Comparison of ENCODE assay signal across 10 cellular contexts in the genomic region with DNA sequence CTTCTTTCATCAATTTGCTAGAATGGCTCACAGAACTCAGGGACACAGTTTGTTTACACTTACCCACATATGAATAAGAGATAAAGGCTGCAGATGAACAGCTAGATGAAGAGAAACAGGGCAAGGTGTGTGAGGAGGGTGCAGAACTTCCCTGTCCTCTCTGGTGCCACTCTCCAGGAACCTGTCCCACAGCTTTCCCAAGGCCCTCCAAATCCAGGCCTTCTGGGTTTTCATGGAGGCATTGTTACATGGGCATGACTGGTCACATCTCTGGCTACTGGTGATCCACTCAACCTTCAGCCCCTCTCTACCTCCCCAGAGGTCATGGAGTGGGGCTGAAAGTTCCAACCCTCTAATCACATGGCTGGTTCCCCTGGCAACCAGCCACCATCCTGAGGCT.
DNase-seq lines count a peak whose midpoint lies in the region; ATAC-seq and TF ChIP-seq lines count a peak whose summit lies in the region.
"Had no signal": no experiment of that assay in that cellular context is flagged by ENCODE, and none has a peak within 500 bp of the region (broad histone marks: within the 10 kb centered on the region; RNA-seq: fewer than 3 reads in every experiment).

No MANE protein-coding gene starts in this region.

- no peak for DNase-seq in heart right ventricle
- no peak for DNase-seq in left ventricle myocardium superior
- no peak for DNase-seq in psoas muscle
- no peak for DNase-seq in vagina (ENCODE audit: extremely low spot score in 2 of 2)
- no peak for DNase-seq in activated naive CD4-positive, alpha-beta T cell (lab: John Stamatoyannopoulos, UW)
- DNase-seq in activated CD4-positive, CD25-positive, alpha-beta regulatory T cell (lab: John Stamatoyannopoulos, UW) = no peak
- DNase-seq in COR-L47 (lab: John Stamatoyannopoulos, UW) = no peak
- DNase-seq: NCI-H2029 had no signal

- H3K4me3 ChIP-seq in heart right ventricle = no peak overlapping the region
- no peak overlapping the region for H3K4me3 ChIP-seq in gastroesophageal sphincter
- H3K4me3 ChIP-seq in psoas muscle = peak overlapping the region; percentile 34
- H3K4me3 ChIP-seq in vagina = no peak overlapping the region

- no peak for ATAC-seq in heart right ventricle
- ATAC-seq in left ventricle myocardium superior = no peak
- ATAC-seq in gastroesophageal sphincter = no peak
- peak in 1 of 4 donors; percentile 7 for ATAC-seq in psoas muscle
- ATAC-seq: activated CD4-positive, CD25-positive, alpha-beta regulatory T cell treated with anti-CD3 and anti-CD28 coated beads, Interleukin-2, amount 50 U/mL, for 24 hours had no signal

- no peak for TF ChIP-seq CTCF in heart right ventricle (IDR thresholded peaks at IDR 0.05)
- TF ChIP-seq CTCF in gastroesophageal sphincter (IDR thresholded peaks at IDR 0.05) = no peak
- TF ChIP-seq CTCF in psoas muscle (IDR thresholded peaks at IDR 0.05) = no peak
- TF ChIP-seq CTCF in vagina (IDR thresholded peaks at IDR 0.05) = no peak

- no peak for TF ChIP-seq EP300 in gastroesophageal sphincter (IDR thresholded peaks at IDR 0.05)

- no peak for TF ChIP-seq POLR2A in gastroesophageal sphincter (IDR thresholded peaks at IDR 0.05)
- TF ChIP-seq POLR2A in vagina (IDR thresholded peaks at IDR 0.05) = no peak

- H3K4me1 ChIP-seq in heart right ventricle = peaks cover 17 to 60% (median 47%) of the 10 kb centered on the region in 9 donors
- peaks cover 0 to 47% (median 23%) of the 10 kb centered on the region in 3 donors for H3K4me1 ChIP-seq in gastroesophageal sphincter
- peaks cover 44% of the 10 kb centered on the region for H3K4me1 ChIP-seq in psoas muscle
- peaks cover 56% of the 10 kb centered on the region for H3K4me1 ChIP-seq in vagina

- H3K36me3 ChIP-seq in heart right ventricle (peaks cover 0 to 47% (median 12%) of the 10 kb centered on the region in 9 donors), gastroesophageal sphincter (peaks cover 0 to 47% of the 10 kb centered on the region in 2 donors), psoas muscle (ENCODE audit: insufficient read depth in 1 of 2, low read depth in 1 of 2) (peaks cover 0 to 37% of the 10 kb centered on the region in 2 donors), vagina (peaks cover 0 to 18% of the 10 kb centered on the region in 2 donors)

- H3K27me3 ChIP-seq in heart right ventricle = no peaks in the 10 kb centered on the region
- no peaks in the 10 kb centered on the region for H3K27me3 ChIP-seq in gastroesophageal sphincter
- no peaks in the 10 kb centered on the region for H3K27me3 ChIP-seq in psoas muscle (ENCODE audit: insufficient read depth in 3 of 3, low read length in 2 of 3)
- H3K27me3 ChIP-seq in vagina = no peaks in the 10 kb centered on the region

- peak overlapping the region; percentile 36 to 86 (median 78) for H3K27ac ChIP-seq in heart right ventricle
- H3K27ac ChIP-seq in gastroesophageal sphincter = peak overlapping the region; percentile 30 to 89 (median 84)
- H3K27ac ChIP-seq in psoas muscle = peak overlapping the region; percentile 91
- peak overlapping the region; percentile 89 for H3K27ac ChIP-seq in vagina

- H3K9me3 ChIP-seq in heart right ventricle = no peaks in the 10 kb centered on the region
- H3K9me3 ChIP-seq in gastroesophageal sphincter = no peaks in the 10 kb centered on the region
- H3K9me3 ChIP-seq in psoas muscle = no peaks in the 10 kb centered on the region
- H3K9me3 ChIP-seq in vagina = no peaks in the 10 kb centered on the region

- intact Hi-C loops in heart right ventricle (cut with DNase I) = loop anchor here in 2 of 10 donors (5.0 kb wide), 2 partner anchors 36 to 41 kb away; no protein-coding TSS in a partner anchor
- intact Hi-C loops in left ventricle myocardium superior (cut with micrococcal nuclease) = no loop called here
- intact Hi-C loops in psoas muscle (cut with DNase I) = no loop called here
- intact Hi-C loops in vagina (cut with DNase I) = no loop called here
